9 cellular contexts compared by ENCODE assay signal in the genomic region with DNA sequence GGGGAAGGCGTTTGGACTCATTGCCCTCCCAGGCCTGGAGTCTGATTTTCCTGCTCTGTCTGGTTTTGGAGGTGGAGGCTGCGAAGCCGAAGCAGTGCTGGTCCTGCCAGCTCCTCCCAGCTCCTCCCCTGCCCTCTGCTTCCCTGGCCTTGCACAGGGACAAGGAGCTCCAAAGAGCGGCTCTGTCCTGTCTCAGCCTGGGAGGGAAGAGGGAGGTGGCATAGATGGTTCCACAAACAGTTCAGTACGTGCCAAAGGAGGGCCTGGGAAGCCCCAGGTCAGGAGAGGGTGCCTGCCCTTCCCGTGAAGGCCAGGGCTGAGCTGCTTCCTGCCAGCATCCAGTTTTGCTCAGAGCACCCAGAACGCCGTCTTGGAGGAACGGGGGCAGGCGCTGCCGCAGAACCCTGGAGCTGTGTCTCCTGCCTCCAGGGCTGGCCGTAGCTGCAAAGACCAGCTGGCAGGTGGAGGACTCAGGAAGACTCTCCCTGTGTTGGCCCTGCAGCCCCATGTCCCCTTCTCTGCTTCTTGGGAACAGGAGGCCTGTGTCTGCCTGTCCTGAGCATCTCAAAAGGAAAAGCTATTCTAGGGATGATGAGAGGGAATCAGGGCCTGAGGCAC. TPM values are rescaled to one million over a fixed set of nuclear protein-coding genes. Genes with fewer than 3 reads are reported as not detected.
A peak's percentile ranks its signal among the peaks of the same experiment; 100 is the strongest.
DNase-seq lines count a peak whose midpoint lies in the region; ATAC-seq, FAIRE-seq and TF ChIP-seq lines count a peak whose summit lies in the region.
"Not testable (repeated sequence)": the region's sequence is repeated elsewhere in the genome, so short reads cannot be mapped to it uniquely, and the experiment has no call there.
"Had no signal": no experiment of that assay in that cellular context is flagged by ENCODE, and none has a peak within 500 bp of the region (broad histone marks: within the 10 kb centered on the region; RNA-seq: fewer than 3 reads in every experiment).

No MANE protein-coding gene starts in this region.

- DNase-seq in HCT116 (ENCODE audit: low read depth, low spot score); WTC11 (ENCODE audit: low spot score); left ventricle myocardium superior; HepG2 (ENCODE audit: low spot score); neuronal stem cell (ENCODE audit: low spot score): not testable (repeated sequence)
- peak in 1 of 2 donors; percentile 48 for DNase-seq in upper lobe of left lung

- TF ChIP-seq EP300 in gastroesophageal sphincter (IDR thresholded peaks at IDR 0.05); HepG2 (IDR thresholded peaks at IDR 0.05; ENCODE audit: low read depth in 2 of 2, low read length in 2 of 2); HepG2 (CRISPR knock-in tag; IDR thresholded peaks at IDR 0.05; ENCODE audit: borderline replicate concordance); upper lobe of left lung (IDR thresholded peaks at IDR 0.05): not testable (repeated sequence)

- H3K79me1 ChIP-seq in neuronal stem cell (ENCODE audit: low read depth, low read length), result not testable (repeated sequence)

- WGBS in gastroesophageal sphincter (ENCODE audit: low coverage in 1 of 2), 2 donors, result no CpG with 5 or more reads among the region's 12 CpGs
- 35% methylated on average over 6 of the region's 12 CpGs for WGBS in HepG2 (ENCODE audit: low lambda C conversion rate)
- WGBS in neuronal stem cell (ENCODE audit: extremely low coverage in 2 of 2, insufficient read length in 2 of 2, insufficient replicate concordance in 1 of 2), 2 donors, result no CpG with 5 or more reads among the region's 12 CpGs
- 52% methylated on average over 3 of the region's 12 CpGs; no CpG with 5 or more reads in 1 of the 2 donors for whole genome bisulfite sequencing in upper lobe of left lung, 2 donors

- TF ChIP-seq POLR2A in HCT116 (IDR thresholded peaks at IDR 0.05; ENCODE audit: borderline replicate concordance, extremely low read depth, insufficient read depth, insufficient read length); gastroesophageal sphincter (IDR thresholded peaks at IDR 0.05); HepG2 (IDR thresholded peaks at IDR 0.05; ENCODE audit: insufficient read depth in 1 of 2, low read depth in 2 of 2, low read length in 2 of 2); upper lobe of left lung (IDR thresholded peaks at IDR 0.05): not testable (repeated sequence)

- not testable (repeated sequence) for H3K27ac Mint-ChIP-seq in WTC11

- H3K14ac ChIP-seq in neuronal stem cell (ENCODE audit: low read length), result not testable (repeated sequence)

- not testable (repeated sequence) for BruUV-seq in HCT116 (replicated peaks; lab: Mats Ljungman, UMichigan); HepG2 (replicated peaks; lab: Mats Ljungman, UMichigan)

- ATAC-seq in HCT116 (peak; percentile 38), WTC11 (peak; percentile 60), gastroesophageal sphincter (peak; percentile 53), left ventricle myocardium superior (peak; percentile 66), HepG2 (peak; percentile 54), upper lobe of left lung (ENCODE audit: low FRiP score in 2 of 2) (peak; percentile 57 to 61)

- not testable (repeated sequence) for H2BK12ac ChIP-seq in neuronal stem cell (ENCODE audit: low read length)

- not testable (repeated sequence) for H2BK15ac ChIP-seq in neuronal stem cell (ENCODE audit: low read length)

- intact Hi-C loops in HCT116 (cut with micrococcal nuclease); left ventricle myocardium superior (cut with micrococcal nuclease); HepG2 (cut with micrococcal nuclease; ENCODE audit: unreplicated experiment): not testable (repeated sequence)

- not testable (repeated sequence) for TF ChIP-seq RAD21 in HCT116 (IDR thresholded peaks at IDR 0.05; ENCODE audit: low read depth); HepG2 (CRISPR knock-in tag; IDR thresholded peaks at IDR 0.05)

- H3K27me3 ChIP-seq in HCT116 (ENCODE audit: insufficient read depth, low read length); gastroesophageal sphincter; HepG2 (ENCODE audit: control insufficient read depth in 1 of 2, insufficient read depth in 2 of 2, low read length in 2 of 2); neuronal stem cell (ENCODE audit: control insufficient read depth in 3 of 3, insufficient read depth in 3 of 3, low read depth in 1 of 3, low read length in 3 of 3); upper lobe of left lung: not testable (repeated sequence)

- H3K4me2 ChIP-seq in HCT116 (ENCODE audit: low read length); neuronal stem cell (ENCODE audit: insufficient read depth, low read length, poor library complexity, severe bottlenecking): not testable (repeated sequence)
- H3K4me2 ChIP-seq in HepG2 (ENCODE audit: low read depth, low read length), result peak overlapping the region; percentile 36; the same call in 1 of the 2 replicates

- in situ Hi-C loops in HepG2 (cut with HindIII; ENCODE audit: extremely low pct_ligation_motif_present, low pct_unique_long_range_greater_than_20kb), result not testable (repeated sequence)

- H3K9ac ChIP-seq in HCT116 (ENCODE audit: low read length); HepG2 (ENCODE audit: insufficient read depth, low read depth, low read length); neuronal stem cell (ENCODE audit: low read depth, low read length, poor library complexity): not testable (repeated sequence)

- not testable (repeated sequence) for TF ChIP-seq CTCF in HCT116 (IDR thresholded peaks at IDR 0.05 in 2 of 3, conservative IDR thresholded peaks at IDR 0.05 in 1 of 3; ENCODE audit: borderline replicate concordance in 1 of 3, insufficient read depth in 1 of 3, low read depth in 2 of 3, low read length in 2 of 3); WTC11 (IDR thresholded peaks at IDR 0.05); gastroesophageal sphincter (IDR thresholded peaks at IDR 0.05); HepG2 (CRISPR knock-in tag; IDR thresholded peaks at IDR 0.05); upper lobe of left lung (IDR thresholded peaks at IDR 0.05)

- not testable (repeated sequence) for H3K4me1 ChIP-seq in HCT116 (ENCODE audit: control insufficient read depth in 1 of 2, insufficient read depth in 2 of 2, low read length in 2 of 2); gastroesophageal sphincter; neuronal stem cell (ENCODE audit: control insufficient read depth in 2 of 2, insufficient read depth in 1 of 2, low read depth in 1 of 2, low read length in 2 of 2); upper lobe of left lung
- peaks cover 20% of the 10 kb centered on the region for H3K4me1 ChIP-seq in HepG2 (ENCODE audit: insufficient read depth, low read length)

- not testable (repeated sequence) for H3K4me3 Mint-ChIP-seq in WTC11

- not testable (repeated sequence) for H3K36me3 Mint-ChIP-seq in WTC11

- H3K9me3 Mint-ChIP-seq in WTC11, result not testable (repeated sequence)

- H3K4ac ChIP-seq in neuronal stem cell (ENCODE audit: low read length), result not testable (repeated sequence)

- H2AK5ac ChIP-seq in neuronal stem cell (ENCODE audit: low read depth, low read length), result not testable (repeated sequence)

- H3K9me3 ChIP-seq in HCT116 (ENCODE audit: control insufficient read depth in 1 of 2, insufficient read depth in 1 of 2, low read depth in 1 of 2, low read length in 2 of 2); gastroesophageal sphincter; HepG2 (ENCODE audit: low read length); neuronal stem cell (replicated peaks in 1 of 2; ENCODE audit: control insufficient read depth in 2 of 2, insufficient read depth in 1 of 2, low read depth in 1 of 2, low read length in 2 of 2); upper lobe of left lung: not testable (repeated sequence)

- not testable (repeated sequence) for H4K8ac ChIP-seq in neuronal stem cell (ENCODE audit: low read depth, low read length)

- not testable (repeated sequence) for H3K9me2 ChIP-seq in HCT116 (ENCODE audit: insufficient read depth)

- not testable (repeated sequence) for H3K4me1 Mint-ChIP-seq in WTC11

- not testable (repeated sequence) for H2AFZ ChIP-seq in HCT116 (ENCODE audit: low read depth, low read length, poor library complexity, severe bottlenecking); HepG2 (ENCODE audit: low read length)
- peak overlapping the region; percentile 49 for H2AFZ ChIP-seq in neuronal stem cell (ENCODE audit: low read length)

- CTCF ChIA-PET in HCT116 (lab: Charles Lee); WTC11 (lab: Charles Lee); HepG2 (lab: Yijun Ruan, JAX; ENCODE audit: low intra/inter-chr PET ratio, low total read pairs): not testable (repeated sequence)

- not testable (repeated sequence) for H4K20me1 ChIP-seq in HCT116 (ENCODE audit: insufficient read depth); HepG2 (ENCODE audit: insufficient read depth, low read length)

- not testable (repeated sequence) for H4K91ac ChIP-seq in neuronal stem cell (ENCODE audit: low read depth, low read length, poor library complexity)

- H3K23ac ChIP-seq in neuronal stem cell (ENCODE audit: low read depth, low read length, poor library complexity), result not testable (repeated sequence)

- not testable (repeated sequence) for H3K36me3 ChIP-seq in HCT116 (ENCODE audit: control insufficient read depth in 1 of 2, insufficient read depth in 2 of 2, low read length in 2 of 2); gastroesophageal sphincter; HepG2 (replicated peaks in 1 of 2; ENCODE audit: control insufficient read depth in 1 of 2, insufficient read depth in 2 of 2, low read length in 2 of 2); neuronal stem cell (replicated peaks in 1 of 2; ENCODE audit: control insufficient read depth in 2 of 2, insufficient read depth in 2 of 2, low read length in 2 of 2); upper lobe of left lung

- not testable (repeated sequence) for H3K27ac ChIP-seq in HCT116 (ENCODE audit: low read depth, low read length); gastroesophageal sphincter; HepG2 (ENCODE audit: extremely low read length, insufficient read depth, low read length); neuronal stem cell (replicated peaks; ENCODE audit: low read length); upper lobe of left lung

- RAD21 ChIA-PET in HCT116 (lab: Charles Lee; ENCODE audit: low non-redundant PET in 1 of 2, low total read pairs in 2 of 2, uncharacterized antibody in 2 of 2, unreplicated experiment in 2 of 2), result not testable (repeated sequence)

- not testable (repeated sequence) for FAIRE-seq in HepG2 (lab: Jason Lieb, UNC)

- peak overlapping the region; percentile 71 for H3K18ac ChIP-seq in neuronal stem cell (ENCODE audit: low read length)

- not testable (repeated sequence) for H2BK120ac ChIP-seq in neuronal stem cell (ENCODE audit: low read depth, low read length)

- H3K79me2 ChIP-seq in HCT116 (ENCODE audit: insufficient read depth, low read length); HepG2 (ENCODE audit: insufficient read depth, low read length): not testable (repeated sequence)

- not testable (repeated sequence) for H3K4me3 ChIP-seq in HCT116 (replicated peaks in 1 of 2; ENCODE audit: low read depth in 1 of 2, low read length in 2 of 2); gastroesophageal sphincter; HepG2 (replicated peaks in 1 of 3; ENCODE audit: insufficient read depth in 1 of 3, low read depth in 2 of 3, low read length in 3 of 3); neuronal stem cell (ENCODE audit: low read length in 2 of 2); upper lobe of left lung

- not testable (repeated sequence) for H3K27me3 Mint-ChIP-seq in WTC11 (ENCODE audit: low read depth)

- H2BK5ac ChIP-seq in neuronal stem cell (ENCODE audit: low read length), result not testable (repeated sequence)

- POLR2A ChIA-PET in HCT116 (lab: Charles Lee); WTC11 (lab: Charles Lee); HepG2 (lab: Yijun Ruan, JAX): not testable (repeated sequence)

RNA-seq across cellular contexts. Expression of a gene that starts 23.2 kb away (rescaled TPM):
- total RNA-seq in HCT116 (2021; ENCODE audit: unreplicated experiment) (0.59 TPM), WTC11 (2021) (0.11 to 0.48 TPM (median 0.18 TPM) in 3 replicates), gastroesophageal sphincter (not detected), left ventricle myocardium superior (not detected), HepG2 (2016; rRNA removed; fragmentation: Illumina TruSeq; extraction: Trizol) (0.13 and 0.15 TPM in 2 replicates), upper lobe of left lung (under 1 TPM in 3 of 6 donors, not detected in 3; 0.44 to 0.69 (median 0.54) TPM)
- polyA plus RNA-seq in HCT116 (2012), result 0.21 and 0.34 TPM in 2 replicates
- total RNA-seq in HepG2 (2016; cell fraction: cytosol; rRNA removed; fragmentation: Illumina TruSeq; extraction: Trizol; ENCODE audit: low read depth), result not detected in 2 replicates
- not detected in 2 replicates for total RNA-seq in HepG2 (2016; cell fraction: insoluble cytoplasmic fraction; rRNA removed; fragmentation: Illumina TruSeq; extraction: Trizol)
- not detected in 2 replicates for total RNA-seq in HepG2 (2016; cell fraction: membrane; rRNA removed; fragmentation: Illumina TruSeq; extraction: Trizol)
- 0.66 TPM in 1 of 2 replicates, not detected in the other for total RNA-seq in HepG2 (2016; cell fraction: nucleus; rRNA removed; fragmentation: Illumina TruSeq; extraction: Trizol)
- 0.29 and 0.50 TPM in 2 replicates for polyA plus RNA-seq in HepG2 (2011; rRNA removed)
- 0.13 and 0.29 TPM in 2 replicates for polyA plus RNA-seq in HepG2 (2011; cell fraction: cytosol; rRNA removed)
- polyA plus RNA-seq in HepG2 (2011; cell fraction: nucleus; rRNA removed), result 2.9 and 3.6 TPM in 2 replicates
- polyA plus RNA-seq in HepG2 (2012), result 0.28 and 0.29 TPM in 2 replicates
- not detected in 2 replicates for polyA plus RNA-seq in HepG2 (2016; cell fraction: cytosol; fragmentation: Illumina TruSeq; extraction: Trizol; ENCODE audit: low read depth)
- not detected in 2 replicates for polyA plus RNA-seq in HepG2 (2016; cell fraction: insoluble cytoplasmic fraction; fragmentation: Illumina TruSeq; extraction: Trizol; ENCODE audit: low read depth)
- not detected in 2 replicates for polyA plus RNA-seq in HepG2 (2016; cell fraction: membrane; fragmentation: Illumina TruSeq; extraction: Trizol; ENCODE audit: low read depth)
- 0.59 TPM in 1 of 2 replicates, not detected in the other for polyA plus RNA-seq in HepG2 (2016; cell fraction: nucleus; fragmentation: Illumina TruSeq; extraction: Trizol; ENCODE audit: insufficient read depth, low read depth)
- 0.37 and 2.3 TPM in 2 replicates for polyA minus RNA-seq in HepG2 (2011; rRNA and poly(A)+ RNA removed; ENCODE audit: low replicate concordance)
- not detected in 2 replicates for polyA minus RNA-seq in HepG2 (2011; cell fraction: cytosol; rRNA and poly(A)+ RNA removed)
- polyA minus RNA-seq in HepG2 (2011; cell fraction: nucleus; rRNA and poly(A)+ RNA removed), result 1.2 and 3.0 TPM in 2 replicates
- 6.3 TPM for polyA plus RNA-seq in neuronal stem cell (2013, experiment 1 of 2)
- polyA plus RNA-seq in neuronal stem cell (2013, experiment 2 of 2), result 6.5 TPM
- total RNA-seq: CD4-positive, alpha-beta T cell; OCI-LY7 had no signal

RNA-seq across cellular contexts. Expression of a gene that starts 54.9 kb away (rescaled TPM):
- total RNA-seq in HCT116 (2021; ENCODE audit: unreplicated experiment) (22.9 TPM), WTC11 (2021) (26.0 to 27.6 TPM (median 27.3 TPM) in 3 replicates), gastroesophageal sphincter (10 to 100 TPM; 23.0 to 31.1 (median 26.4) TPM), left ventricle myocardium superior (11.6 TPM), HepG2 (2016; rRNA removed; fragmentation: Illumina TruSeq; extraction: Trizol) (37.3 and 39.9 TPM in 2 replicates), upper lobe of left lung (10 to 100 TPM; 16.8 to 32.8 (median 20.5) TPM)
- 5.0 and 6.7 TPM in 2 replicates for polyA plus RNA-seq in HCT116 (2012)
- total RNA-seq in HepG2 (2016; cell fraction: cytosol; rRNA removed; fragmentation: Illumina TruSeq; extraction: Trizol; ENCODE audit: low read depth), result 5.3 and 5.4 TPM in 2 replicates
- 34.7 and 39.3 TPM in 2 replicates for total RNA-seq in HepG2 (2016; cell fraction: insoluble cytoplasmic fraction; rRNA removed; fragmentation: Illumina TruSeq; extraction: Trizol)
- total RNA-seq in HepG2 (2016; cell fraction: membrane; rRNA removed; fragmentation: Illumina TruSeq; extraction: Trizol), result 18.9 and 19.3 TPM in 2 replicates
- total RNA-seq in HepG2 (2016; cell fraction: nucleus; rRNA removed; fragmentation: Illumina TruSeq; extraction: Trizol), result 16.9 and 19.9 TPM in 2 replicates
- 11.9 and 13.1 TPM in 2 replicates for polyA plus RNA-seq in HepG2 (2011; rRNA removed)
- polyA plus RNA-seq in HepG2 (2011; cell fraction: cytosol; rRNA removed), result 9.7 and 11.4 TPM in 2 replicates
- polyA plus RNA-seq in HepG2 (2011; cell fraction: nucleus; rRNA removed), result 9.3 and 9.8 TPM in 2 replicates
- polyA plus RNA-seq in HepG2 (2012), result 7.2 and 9.5 TPM in 2 replicates
- polyA plus RNA-seq in HepG2 (2016; cell fraction: cytosol; fragmentation: Illumina TruSeq; extraction: Trizol; ENCODE audit: low read depth), result 3.1 and 3.2 TPM in 2 replicates
- 28.6 and 29.3 TPM in 2 replicates for polyA plus RNA-seq in HepG2 (2016; cell fraction: insoluble cytoplasmic fraction; fragmentation: Illumina TruSeq; extraction: Trizol; ENCODE audit: low read depth)
- 8.0 and 8.8 TPM in 2 replicates for polyA plus RNA-seq in HepG2 (2016; cell fraction: membrane; fragmentation: Illumina TruSeq; extraction: Trizol; ENCODE audit: low read depth)
- polyA plus RNA-seq in HepG2 (2016; cell fraction: nucleus; fragmentation: Illumina TruSeq; extraction: Trizol; ENCODE audit: insufficient read depth, low read depth), result 26.7 and 27.4 TPM in 2 replicates
- 8.3 and 9.3 TPM in 2 replicates for polyA minus RNA-seq in HepG2 (2011; rRNA and poly(A)+ RNA removed; ENCODE audit: low replicate concordance)
- polyA minus RNA-seq in HepG2 (2011; cell fraction: cytosol; rRNA and poly(A)+ RNA removed), result 16.9 and 17.1 TPM in 2 replicates
- 11.1 and 13.6 TPM in 2 replicates for polyA minus RNA-seq in HepG2 (2011; cell fraction: nucleus; rRNA and poly(A)+ RNA removed)
- 20.8 TPM for polyA plus RNA-seq in neuronal stem cell (2013, experiment 1 of 2)
- polyA plus RNA-seq in neuronal stem cell (2013, experiment 2 of 2), result 22.7 TPM
